ENCODE assay signal across 9 cellular contexts in genomic region chr1:27727126-27727525, GRCh38. TPM values are rescaled to one million over a fixed set of nuclear protein-coding genes. Genes with fewer than 3 reads are reported as not detected.
DNase-seq lines count a peak whose midpoint lies in the region; ATAC-seq and TF ChIP-seq lines count a peak whose summit lies in the region.
"Had no signal": no experiment of that assay in that cellular context is flagged by ENCODE, and none has a peak within 500 bp of the region (broad histone marks: within the 10 kb centered on the region; RNA-seq: fewer than 3 reads in every experiment).

No MANE protein-coding gene starts in this region.

- H4K20me1 ChIP-seq in DND-41 (ENCODE audit: insufficient read depth, low read length) (no peaks in the 10 kb centered on the region), MM.1S (ENCODE audit: insufficient read depth, low read length) (no peaks in the 10 kb centered on the region)

- H2BK120ac ChIP-seq in mesendoderm (ENCODE audit: low read depth, low read length), result no peak overlapping the region

- peaks cover 5% of the 10 kb centered on the region for H3K27me3 Mint-ChIP-seq in nephron progenitor cell (ENCODE audit: low read depth, poor library complexity)

- peaks cover 4% of the 10 kb centered on the region for H3K9me3 Mint-ChIP-seq in nephron progenitor cell

- TF ChIP-seq CTCF in DND-41 (IDR thresholded peaks at IDR 0.05; ENCODE audit: borderline replicate concordance, extremely low read depth, low read length, poor library complexity, severe bottlenecking) (no peak), MM.1S (IDR thresholded peaks at IDR 0.05; ENCODE audit: low read length) (no peak), cardiac fibroblast (IDR thresholded peaks at IDR 0.05; ENCODE audit: low read depth, low read length) (no peak), nephron progenitor cell (IDR thresholded peaks at IDR 0.05) (no peak)

- no peak overlapping the region for H2AK5ac ChIP-seq in mesendoderm (ENCODE audit: low read length)

- peaks cover 21% of the 10 kb centered on the region for H3K36me3 ChIP-seq in DND-41 (ENCODE audit: insufficient read depth, low read length)
- no peaks in the 10 kb centered on the region for H3K36me3 ChIP-seq in MM.1S (replicated peaks; ENCODE audit: insufficient read depth, low read length)
- no peaks in the 10 kb centered on the region for H3K36me3 ChIP-seq in mesendoderm (ENCODE audit: control insufficient read depth, insufficient read depth, low read length)

- no peak overlapping the region for H3K56ac ChIP-seq in mesendoderm (ENCODE audit: low read length)

- H3K4me2 ChIP-seq in DND-41 (ENCODE audit: insufficient read depth, low read length) (peak overlapping the region; percentile 81), MM.1S (ENCODE audit: low read depth, low read length) (peak overlapping the region; percentile 79; the same call in 1 of the 2 replicates), mesendoderm (ENCODE audit: low read length) (no peak overlapping the region)

- H3F3A ChIP-seq in MM.1S (ENCODE audit: insufficient read depth, low read length), result peaks cover 4% of the 10 kb centered on the region; the same call in 1 of the 2 replicates

- no peaks in the 10 kb centered on the region for H3K79me1 ChIP-seq in mesendoderm (ENCODE audit: low read length)

- no peak overlapping the region for H3K18ac ChIP-seq in mesendoderm (ENCODE audit: low read length)

- H3K79me2 ChIP-seq in DND-41 (ENCODE audit: insufficient read depth, low read length), result peaks cover 18% of the 10 kb centered on the region
- no peaks in the 10 kb centered on the region; the same call in 1 of the 2 replicates for H3K79me2 ChIP-seq in MM.1S (ENCODE audit: low read length)
- no peaks in the 10 kb centered on the region for H3K79me2 ChIP-seq in mesendoderm (ENCODE audit: control insufficient read depth, insufficient read depth, low read length)

- H3K27ac ChIP-seq in DND-41 (ENCODE audit: low read length), result 0 out of 2 replicates have a peak overlapping the region, but pooled peaks have one; percentile 11
- no peak overlapping the region for H3K27ac ChIP-seq in MM.1S (ENCODE audit: low read length)
- H3K27ac ChIP-seq in mesendoderm (ENCODE audit: low read depth, low read length), result no peak overlapping the region

- DNase-seq in DND-41, result no peak
- no peak for DNase-seq in MM.1S
- peak; percentile 34 to 60 for DNase-seq in cardiac fibroblast (ENCODE audit: low read depth in 2 of 2)
- DNase-seq in nephron progenitor cell, result no peak
- no peak for DNase-seq in mesendoderm
- DNase-seq in NCI-H2171 (lab: John Stamatoyannopoulos, UW), result no peak
- no peak for DNase-seq in GOT3 (lab: John Stamatoyannopoulos, UW)
- DNase-seq: esophagus squamous epithelium had no signal

- no peak overlapping the region for H4K8ac ChIP-seq in mesendoderm (ENCODE audit: low read depth, low read length)

- peaks cover 18% of the 10 kb centered on the region for H3K36me3 Mint-ChIP-seq in nephron progenitor cell (ENCODE audit: low read depth)

- H2BK15ac ChIP-seq in mesendoderm (replicated peaks; ENCODE audit: low read depth), result no peak overlapping the region

- no peaks in the 10 kb centered on the region for H3K9me3 ChIP-seq in DND-41 (ENCODE audit: insufficient read depth, low read length, severe bottlenecking)
- H3K9me3 ChIP-seq in MM.1S (replicated peaks; ENCODE audit: insufficient read depth, low read length), result no peaks in the 10 kb centered on the region
- H3K9me3 ChIP-seq: esophagus squamous epithelium had no signal

- peak overlapping the region; percentile 97 for H3K9ac ChIP-seq in DND-41 (ENCODE audit: low read depth, low read length)
- no peak overlapping the region; the same call in none of the 2 replicates for H3K9ac ChIP-seq in MM.1S (ENCODE audit: low read length)
- H3K9ac ChIP-seq in mesendoderm (ENCODE audit: low read length), result no peak overlapping the region

- no peak overlapping the region for H2AFZ ChIP-seq in DND-41 (ENCODE audit: low read depth, low read length)
- H2AFZ ChIP-seq in MM.1S (ENCODE audit: low read length), result no peak overlapping the region

- H3K27ac Mint-ChIP-seq in nephron progenitor cell, result no peak overlapping the region

- no peaks in the 10 kb centered on the region for H3K9me2 ChIP-seq in MM.1S (replicated peaks; ENCODE audit: insufficient read depth, low read length)

- no peak overlapping the region for H4K5ac ChIP-seq in mesendoderm (ENCODE audit: low read length)

- H3K4me1 Mint-ChIP-seq in nephron progenitor cell, result peaks cover 15% of the 10 kb centered on the region

- no peak overlapping the region for H3K4ac ChIP-seq in mesendoderm (ENCODE audit: low read depth, low read length)

- no peak overlapping the region for H2BK5ac ChIP-seq in mesendoderm (ENCODE audit: low read length)

- H3K4me3 ChIP-seq in DND-41 (ENCODE audit: low read depth in 1 of 2, low read length in 2 of 2), result peak overlapping the region in 1 of 2 experiments; percentile 99; a peak in 2 of 4 replicates
- no peak overlapping the region for H3K4me3 ChIP-seq in MM.1S (ENCODE audit: low read length)
- peak overlapping the region in 1 of 2 donors; percentile 86 for H3K4me3 ChIP-seq in cardiac fibroblast (replicated peaks in 1 of 2; ENCODE audit: low read depth in 2 of 2, low read length in 2 of 2)
- H3K4me3 ChIP-seq in mesendoderm (ENCODE audit: low read length), result no peak overlapping the region

- no peak for ATAC-seq in DND-41 (ENCODE audit: insufficient read depth, low read depth)
- no peak for ATAC-seq in GM21786 (IDR thresholded peaks at IDR 0.05; ENCODE audit: unreplicated experiment)

- no peak overlapping the region for H3K23ac ChIP-seq in mesendoderm (ENCODE audit: low read length)

- H3K4me1 ChIP-seq in DND-41 (ENCODE audit: insufficient read depth, low read length) (peaks cover 21% of the 10 kb centered on the region), MM.1S (ENCODE audit: low read length) (peaks cover 13% of the 10 kb centered on the region), mesendoderm (ENCODE audit: control insufficient read depth, low read depth, low read length) (no peaks in the 10 kb centered on the region)

- no peaks in the 10 kb centered on the region for H3K27me3 ChIP-seq in DND-41 (ENCODE audit: insufficient read depth, low read length, poor library complexity)
- H3K27me3 ChIP-seq in MM.1S (replicated peaks; ENCODE audit: insufficient read depth, low read length), result no peaks in the 10 kb centered on the region
- no peaks in the 10 kb centered on the region for H3K27me3 ChIP-seq in mesendoderm (ENCODE audit: insufficient read depth, low read length, poor library complexity)
- H3K27me3 ChIP-seq: esophagus squamous epithelium had no signal

- H3K4me3 Mint-ChIP-seq in nephron progenitor cell, result peak overlapping the region; percentile 88

- no CpG with 5 or more reads among the region's 3 CpGs for WGBS in mesendoderm (ENCODE audit: extremely low coverage, insufficient coverage, low lambda C conversion rate)

RNA-seq across cellular contexts. Expression of gene FAM76A, which starts 1.4 kb away (rescaled TPM):
- 7.5 TPM for polyA plus RNA-seq in mesendoderm (2013, experiment 1 of 2)
- 7.3 TPM for polyA plus RNA-seq in mesendoderm (2013, experiment 2 of 2)

RNA-seq across cellular contexts. Expression of gene STX12, which starts 45.9 kb away (rescaled TPM):
- 9.5 TPM for polyA plus RNA-seq in mesendoderm (2013, experiment 1 of 2)
- polyA plus RNA-seq in mesendoderm (2013, experiment 2 of 2), result 10.3 TPM

RNA-seq across cellular contexts. Expression of gene IFI6, which starts 55.1 kb away (rescaled TPM):
- polyA plus RNA-seq in mesendoderm (2013, experiment 1 of 2), result 1.1 TPM
- 1.4 TPM for polyA plus RNA-seq in mesendoderm (2013, experiment 2 of 2)

Comparison
In these comparisons a context has a peak if more than half of its experiments do, and no peak if none do; other contexts are left out.
1. DNase-seq: peak in cardiac fibroblast (2 of 2); none in DND-41 (single experiment), MM.1S (single experiment), nephron progenitor cell (single experiment), mesendoderm (single experiment), NCI-H2171 (single experiment) and GOT3 (single experiment).